Comparison of ENCODE assay signal across 9 cellular contexts in genomic region chr19:41958367-41959055, GRCh38. TPM values are rescaled to one million over a fixed set of nuclear protein-coding genes. Genes with fewer than 3 reads are reported as not detected.
DNase-seq lines count a peak whose midpoint lies in the region; ATAC-seq and TF ChIP-seq lines count a peak whose summit lies in the region.
"Had no signal": no experiment of that assay in that cellular context is flagged by ENCODE, and none has a peak within 500 bp of the region (broad histone marks: within the 10 kb centered on the region; RNA-seq: fewer than 3 reads in every experiment).

No MANE protein-coding gene starts in this region.

- H3K9me3 ChIP-seq in body of pancreas (no peaks in the 10 kb centered on the region), iPS-15b (ENCODE audit: control insufficient read depth, insufficient read depth, low read length) (no peaks in the 10 kb centered on the region), skeletal muscle satellite cell (replicated peaks; ENCODE audit: low read length) (no peaks in the 10 kb centered on the region)

- H3K36me3 ChIP-seq in H7 (replicated peaks; ENCODE audit: control insufficient read depth, insufficient read depth, low read length), result peaks cover 1% of the 10 kb centered on the region
- H3K36me3 ChIP-seq in body of pancreas (replicated peaks in 1 of 2; ENCODE audit: insufficient read depth in 1 of 2, low read depth in 2 of 2), result no peaks in the 10 kb centered on the region
- H3K36me3 ChIP-seq in iPS-15b (ENCODE audit: control insufficient read depth, insufficient read depth, low read length), result peaks cover 12% of the 10 kb centered on the region
- peaks cover 17% of the 10 kb centered on the region for H3K36me3 ChIP-seq in skeletal muscle satellite cell (ENCODE audit: insufficient read depth, low read length)

- H3K27ac ChIP-seq in body of pancreas, result peak overlapping the region; percentile 83 to 90 (median 86)

- no peak for TF ChIP-seq CTCF in body of pancreas (IDR thresholded peaks at IDR 0.05)

- H3K27me3 ChIP-seq in H7 (ENCODE audit: control insufficient read depth, insufficient read depth, low read length) (no peaks in the 10 kb centered on the region), body of pancreas (no peaks in the 10 kb centered on the region), iPS-15b (ENCODE audit: control insufficient read depth, insufficient read depth, low read length) (no peaks in the 10 kb centered on the region), skeletal muscle satellite cell (ENCODE audit: control insufficient read depth, insufficient read depth, low read length) (no peaks in the 10 kb centered on the region)

- peak; percentile 82 for ATAC-seq in body of pancreas

- H3K4me2 ChIP-seq in skeletal muscle satellite cell (ENCODE audit: low read length), result peak overlapping the region; percentile 90

- peaks cover 15% of the 10 kb centered on the region for H3K4me1 ChIP-seq in body of pancreas
- peaks cover 4% of the 10 kb centered on the region for H3K4me1 ChIP-seq in iPS-15b (ENCODE audit: control insufficient read depth, insufficient read depth, low read length)
- H3K4me1 ChIP-seq in skeletal muscle satellite cell (ENCODE audit: control insufficient read depth, insufficient read depth, low read length), result peaks cover 10% of the 10 kb centered on the region

- TF ChIP-seq POLR2A in body of pancreas (IDR thresholded peaks at IDR 0.05), result peak; percentile 53 to 76 (median 75)

- H3K9ac ChIP-seq in iPS-15b (ENCODE audit: low read depth, low read length) (peak overlapping the region; percentile 65), skeletal muscle satellite cell (ENCODE audit: low read depth, low read length) (peak overlapping the region; percentile 96)

- DNase-seq in DMS153 treated with DMSO at 0.1 percent for 48 hours (lab: John Stamatoyannopoulos, UW; ENCODE audit: unreplicated experiment), result peak; percentile 62
- DNase-seq in H7, result peak; percentile 99
- peak; percentile 55 for DNase-seq in NCI-H1694 (lab: John Stamatoyannopoulos, UW)
- peak; percentile 87 for DNase-seq in UCSD-AML1 (lab: John Stamatoyannopoulos, UW; ENCODE audit: unreplicated experiment)
- DNase-seq in body of pancreas, result peak; percentile 89 to 94 (median 92)
- no peak for DNase-seq in middle frontal gyrus (ENCODE audit: extremely low spot score, low spot score)

- 0 to 1% methylated on average over 2 to 39 of the region's 43 CpGs for WGBS in body of pancreas, 2 donors

- H3K4me3 ChIP-seq in H7 (ENCODE audit: insufficient read depth, low read depth, low read length), result peak overlapping the region; percentile 92
- H3K4me3 ChIP-seq in body of pancreas, result peak overlapping the region; percentile 54 to 94
- peak overlapping the region; percentile 96 for H3K4me3 ChIP-seq in iPS-15b (ENCODE audit: low read depth, low read length)
- peak overlapping the region; percentile 84 for H3K4me3 ChIP-seq in skeletal muscle satellite cell (ENCODE audit: low read length)

- intact Hi-C loops in body of pancreas (cut with DNase I), result loop anchor here (5.0 kb wide), 1 partner anchor 81 kb away; the partner anchor contains the start of gene CD79A

RNA-seq across cellular contexts. Expression of gene RABAC1, which starts 0.6 kb away (rescaled TPM):
- 140 and 163 TPM in 2 replicates for total RNA-seq in H7 (2014; rRNA removed; shearing (Covaris generic))
- total RNA-seq in body of pancreas, result 10 to 100 TPM; 87.3 to 88.5 TPM
- 130 and 191 TPM in 2 replicates for total RNA-seq in skeletal muscle satellite cell (2012; rRNA removed)

RNA-seq across cellular contexts. Expression of gene ERFL, which starts 30.3 kb away (rescaled TPM):
- 0.15 TPM in 1 of 2 replicates, not detected in the other for total RNA-seq in H7 (2014; rRNA removed; shearing (Covaris generic))
- total RNA-seq in body of pancreas, result not detected
- under 0.01 TPM in 1 of 2 replicates, not detected in the other for total RNA-seq in skeletal muscle satellite cell (2012; rRNA removed)
- total RNA-seq: pulmonary artery endothelial cell had no signal

RNA-seq across cellular contexts. Expression of gene ATP1A3, which starts 35.5 kb away (rescaled TPM):
- total RNA-seq in H7 (2014; rRNA removed; shearing (Covaris generic)), result 9.9 and 11.9 TPM in 2 replicates
- under 1 TPM in 1 of 2 donors, not detected in 1; 0.26 TPM for total RNA-seq in body of pancreas
- 0.51 TPM in 1 of 2 replicates, not detected in the other for total RNA-seq in skeletal muscle satellite cell (2012; rRNA removed)
